Comparison of ENCODE assay signal across 20 cellular contexts in the genomic region with DNA sequence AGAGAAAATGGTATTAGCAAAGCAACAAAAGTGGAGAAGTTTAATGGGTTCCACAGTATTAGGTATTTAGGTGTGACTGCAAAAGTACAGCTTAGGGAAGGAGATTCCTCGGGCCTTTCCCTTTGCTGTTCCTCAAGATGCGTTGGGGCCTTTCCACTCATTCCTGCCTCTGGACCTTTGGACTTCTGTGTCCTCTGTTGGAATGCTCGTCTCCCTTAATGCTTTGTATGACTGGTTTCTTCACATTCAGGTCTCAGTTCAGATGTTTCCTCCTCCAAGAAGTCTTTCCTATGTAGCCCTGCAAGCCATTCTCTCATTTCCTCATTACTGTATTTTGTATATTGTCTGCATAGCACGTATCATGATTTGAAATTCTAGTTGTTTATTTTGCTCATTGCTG.
"Had no signal": no experiment of that assay in that cellular context is flagged by ENCODE, and none has a peak within 500 bp of the region (broad histone marks: within the 10 kb centered on the region; RNA-seq: fewer than 3 reads in every experiment).

No MANE protein-coding gene starts in this region.

- H3K4me3 ChIP-seq: body of pancreas, SJCRH30 had no signal

- H3K4me1 ChIP-seq: body of pancreas, SJCRH30 had no signal

- H3K27ac ChIP-seq: body of pancreas, KMS-11, SJCRH30 had no signal

- DNase-seq: activated CD4-positive, alpha-beta T cell treated with anti-CD3 and anti-CD28 coated beads for 36 hours; activated CD4-positive, alpha-beta T cell treated with anti-CD3 and anti-CD28 coated beads, Interleukin-2, amount 10 ng/mL, durations not matched to agents 7 days and 5 days; activated CD4-positive, alpha-beta T cell treated with anti-CD3 and anti-CD28 coated beads, Interleukin-2, amount 50 U/mL, for 48 hours; activated CD8-positive, alpha-beta T cell treated with anti-CD3 and anti-CD28 coated beads, Interleukin-2, amount 10 ng/mL, durations not matched to agents 7 days and 5 days; activated gamma-delta T cell; activated naive CD4-positive, alpha-beta T cell treated with Interleukin-2 at 50 U/mL for 16 hours; activated naive CD8-positive, alpha-beta T cell treated with anti-CD3 and anti-CD28 coated beads, Interleukin-2, amount 10 ng/mL, durations not matched to agents 7 days and 5 days; activated T-cell treated with anti-CD3 and anti-CD28 coated beads, Interleukin-2, amount 50 U/mL, for 24 hours; body of pancreas; MM.1S; NCI-H146; NCI-H187; NCI-H2029 treated with DMSO at 0.1 percent for 48 hours; NCI-H2171 treated with DMSO at 0.1 percent for 48 hours; NCI-H226; NCI-H446 treated with DMSO at 0.1 percent for 48 hours; SHP77; SJCRH30; SK-N-SH had no signal

- H3K9me3 ChIP-seq: body of pancreas, SK-N-SH had no signal

- H3K27me3 ChIP-seq: body of pancreas, SJCRH30 had no signal
